In the genomic region with DNA sequence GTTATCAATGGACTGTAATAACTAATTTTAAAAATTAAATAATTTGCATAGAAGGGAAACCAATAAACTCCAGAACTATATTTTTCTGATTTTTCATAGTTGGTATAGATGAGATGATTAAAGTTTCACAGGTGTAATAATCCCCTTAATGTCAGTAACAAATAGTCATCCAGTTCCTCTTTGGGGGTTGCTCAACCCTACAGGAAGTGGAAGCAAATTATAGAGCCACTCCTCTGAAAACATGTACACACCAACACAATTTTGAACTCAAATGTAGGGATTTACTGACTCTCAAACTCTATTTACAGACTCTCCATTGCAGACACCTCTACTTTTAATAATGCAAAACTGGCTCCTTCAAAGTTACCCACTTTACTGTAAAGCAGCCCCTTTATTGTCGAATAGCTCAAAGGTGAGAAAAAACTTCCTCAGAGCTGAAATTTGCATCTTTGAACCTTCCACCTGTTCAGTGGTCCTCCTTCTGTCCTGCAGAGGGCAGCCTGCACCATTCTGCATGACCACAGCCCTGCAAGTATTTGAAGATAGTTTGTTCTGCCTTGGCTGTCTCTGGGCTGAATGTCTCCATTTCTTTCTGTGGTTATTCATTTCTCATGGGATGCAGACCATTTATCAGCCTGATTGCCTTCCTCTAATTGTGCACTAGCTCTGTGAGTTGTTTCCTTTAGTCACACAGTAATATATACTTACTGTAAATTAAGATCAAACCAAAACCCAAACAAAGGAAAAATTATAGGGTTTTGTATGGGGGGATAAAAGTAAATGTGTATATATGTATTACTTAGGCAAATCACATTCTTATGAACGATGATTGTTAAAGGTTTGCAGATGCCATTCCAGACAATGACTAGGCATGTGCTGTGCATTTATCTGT, we compare ENCODE assay signal across 8 cellular contexts.
DNase-seq lines count a peak whose midpoint lies in the region; ATAC-seq, FAIRE-seq and TF ChIP-seq lines count a peak whose summit lies in the region.

No MANE protein-coding gene starts in this region.

- FAIRE-seq in H54 (lab: Jason Lieb, UNC) = no peak

- H3K4me1 Mint-ChIP-seq in CD14-positive monocyte = peaks cover 3% of the 10 kb centered on the region

- no peaks in the 10 kb centered on the region for H3K36me3 Mint-ChIP-seq in CD14-positive monocyte

- no peak for TF ChIP-seq POLR2A in H54 (IDR thresholded peaks at IDR 0.05; ENCODE audit: low read depth, low read length)

- peak; percentile 83 for ATAC-seq in GM18873 (IDR thresholded peaks at IDR 0.05; ENCODE audit: low FRiP score, unreplicated experiment)
- ATAC-seq in HG03045 (IDR thresholded peaks at IDR 0.05; ENCODE audit: unreplicated experiment) = peak; percentile 83

- H3K9me3 Mint-ChIP-seq in CD14-positive monocyte = peaks cover 0 to 2% (median 0%) of the 10 kb centered on the region in 7 donors

- H3K4me3 ChIP-seq in foreskin fibroblast (ENCODE audit: low read depth in 1 of 2, low read length in 2 of 2) = no peak overlapping the region

- H3K4me3 Mint-ChIP-seq in CD14-positive monocyte = no peak overlapping the region

- H3K27ac Mint-ChIP-seq in CD14-positive monocyte = no peak overlapping the region

- intact Hi-C loops in CD14-positive monocyte (cut with micrococcal nuclease) = no loop called here

- peaks cover 0 to 4% (median 0%) of the 10 kb centered on the region in 3 donors for H3K27me3 Mint-ChIP-seq in CD14-positive monocyte (ENCODE audit: low read depth in 3 of 3)

- TF ChIP-seq CTCF in CD14-positive monocyte (IDR thresholded peaks at IDR 0.05) (peak; percentile 20), foreskin fibroblast (IDR thresholded peaks at IDR 0.05; ENCODE audit: low read depth, low read length) (peak; percentile 88)

- no peak for DNase-seq in CD14-positive monocyte (ENCODE audit: low spot score)
- peak; percentile 12 for DNase-seq in NCI-H2196 treated with DMSO at 0.1 percent for 48 hours (lab: John Stamatoyannopoulos, UW; ENCODE audit: unreplicated experiment)
- DNase-seq in activated T-cell treated with anti-CD3 and anti-CD28 coated beads, Interleukin-2, amount 50 U/mL, for 1 hour = peak; percentile 28
- DNase-seq in foreskin fibroblast = peak in 1 of 2 donors; percentile 46
- peak in 39 of 56 donors; percentile 2 to 71 (median 23) for DNase-seq in nucleus accumbens (lab: John Stamatoyannopoulos, UW)
- no peak for DNase-seq in H54 (ENCODE audit: insufficient read length, low spot score)

Comparison
In these comparisons a context has a peak if more than half of its experiments do, and no peak if none do; other contexts are left out.
1. DNase-seq: peak in NCI-H2196 treated with DMSO at 0.1 percent for 48 hours (single experiment), activated T-cell treated with anti-CD3 and anti-CD28 coated beads, Interleukin-2, amount 50 U/mL, for 1 hour (single experiment) and nucleus accumbens (39 of 56); none in CD14-positive monocyte (single experiment) and H54 (single experiment).